Comparison of ENCODE assay signal across 8 cellular contexts in the genomic region with DNA sequence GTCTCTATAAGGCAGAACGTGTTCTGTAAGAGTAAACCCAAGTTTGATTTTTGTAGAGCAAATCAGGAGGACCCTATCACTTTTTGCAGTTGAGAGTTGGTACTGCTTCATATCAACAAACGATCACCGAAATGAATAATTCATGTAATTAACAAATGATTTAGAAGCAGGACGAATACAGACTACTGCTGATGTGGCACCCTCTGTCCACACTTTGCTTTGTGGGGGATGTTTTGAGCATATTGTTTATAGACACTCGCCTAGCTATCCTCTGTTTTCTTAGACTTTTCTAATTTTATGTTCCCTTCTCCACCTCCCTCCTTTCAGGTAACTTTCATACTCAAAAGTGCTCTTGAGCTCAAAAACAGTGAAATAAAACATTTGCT. TPM values are rescaled to one million over a fixed set of nuclear protein-coding genes. Genes with fewer than 3 reads are reported as not detected.
DNase-seq lines count a peak whose midpoint lies in the region; ATAC-seq, FAIRE-seq and TF ChIP-seq lines count a peak whose summit lies in the region.

No MANE protein-coding gene starts in this region.

- FAIRE-seq in GM19239 (lab: Jason Lieb, UNC) = peak; percentile 82

- ATAC-seq in HG03439 (IDR thresholded peaks at IDR 0.05; ENCODE audit: unreplicated experiment) (no peak), GM21619 (IDR thresholded peaks at IDR 0.05; ENCODE audit: unreplicated experiment) (no peak), GM21381 (IDR thresholded peaks at IDR 0.05; ENCODE audit: unreplicated experiment) (no peak)

- H3K9me3 ChIP-seq in SJCRH30 (replicated peaks) (no peaks in the 10 kb centered on the region), fibroblast of lung (ENCODE audit: control insufficient read depth, insufficient read depth, low read depth, low read length) (no peaks in the 10 kb centered on the region)

- peaks cover 56% of the 10 kb centered on the region for H3K79me2 ChIP-seq in fibroblast of lung (ENCODE audit: control insufficient read depth, insufficient read depth, low read length)

- peak overlapping the region; percentile 95 for H3K9ac ChIP-seq in fibroblast of lung (ENCODE audit: insufficient read depth, low read length)
- H3K9ac ChIP-seq in rectal smooth muscle tissue (ENCODE audit: low read length) = no peak overlapping the region

- H3K4me3 ChIP-seq in SJCRH30 (peak overlapping the region; percentile 86), fibroblast of lung (replicated peaks in 1 of 4; ENCODE audit: control extremely low read depth in 1 of 4, insufficient read depth in 1 of 4, low read depth in 3 of 4, low read length in 4 of 4) (peak overlapping the region; percentile 70 to 94 (median 88)), rectal smooth muscle tissue (ENCODE audit: low read length) (peak overlapping the region; percentile 94)

- DNase-seq in GM19239 (ENCODE audit: insufficient read length, low spot score) (no peak), SJCRH30 (peak in 1 of 2 experiments; percentile 2), fibroblast of lung (ENCODE audit: low read depth in 2 of 2) (peak in 1 of 2 donors; percentile 28)
- no peak for DNase-seq in stimulated activated CD4-positive, alpha-beta T cell treated with anti-CD3 and anti-CD28 coated beads, Interleukin-15, amount 100 ng/mL, for 24 hours

- H3K36me3 ChIP-seq in SJCRH30 = no peaks in the 10 kb centered on the region
- H3K36me3 ChIP-seq in fibroblast of lung (ENCODE audit: control insufficient read depth, insufficient read depth, low read length) = no peaks in the 10 kb centered on the region
- H3K36me3 ChIP-seq in rectal smooth muscle tissue (ENCODE audit: control insufficient read depth, insufficient read depth, low read length) = no peaks in the 10 kb centered on the region

- peak overlapping the region; percentile 79 for H3K4me2 ChIP-seq in fibroblast of lung (ENCODE audit: extremely low read depth, insufficient read depth, low read length)

- H3K27ac ChIP-seq in SJCRH30 = no peak overlapping the region
- peak overlapping the region; percentile 81 for H3K27ac ChIP-seq in fibroblast of lung (ENCODE audit: insufficient read depth, low read length)
- H3K27ac ChIP-seq in rectal smooth muscle tissue (ENCODE audit: low read depth, low read length) = no peak overlapping the region

- H3K27me3 ChIP-seq in SJCRH30 (peaks cover 6% of the 10 kb centered on the region; the same call in 1 of the 2 replicates), fibroblast of lung (ENCODE audit: control insufficient read depth, insufficient read depth, low read length) (no peaks in the 10 kb centered on the region), rectal smooth muscle tissue (ENCODE audit: control insufficient read depth, insufficient read depth, low read length) (no peaks in the 10 kb centered on the region)

- H2AFZ ChIP-seq in fibroblast of lung (ENCODE audit: low read length) = no peak overlapping the region

- no peak for TF ChIP-seq CTCF in fibroblast of lung (conservative IDR thresholded peaks at IDR 0.05 in 1 of 2, IDR thresholded peaks at IDR 0.05 in 1 of 2; ENCODE audit: low read depth in 1 of 2, low read length in 2 of 2)

- H4K20me1 ChIP-seq in fibroblast of lung (ENCODE audit: control insufficient read depth, extremely low read depth, insufficient read depth, low read length) = no peaks in the 10 kb centered on the region

- H3K4me1 ChIP-seq in SJCRH30 (no peaks in the 10 kb centered on the region), fibroblast of lung (ENCODE audit: control insufficient read depth, extremely low read depth, insufficient read depth, low read length) (no peaks in the 10 kb centered on the region), rectal smooth muscle tissue (ENCODE audit: control insufficient read depth, insufficient read depth, low read length) (peaks cover 3% of the 10 kb centered on the region)

RNA-seq across cellular contexts. Expression of gene CD2AP, which starts 1.6 kb away (rescaled TPM):
- 11.2 and 11.6 TPM in 2 replicates for total RNA-seq in SJCRH30 (2014; rRNA removed; shearing (Covaris generic))
- 13.6 and 15.7 TPM in 2 replicates for total RNA-seq in fibroblast of lung
- 12.3 and 17.2 TPM in 2 replicates for polyA plus RNA-seq in fibroblast of lung
- 9.1 and 12.9 TPM in 2 replicates for polyA plus RNA-seq in fibroblast of lung (2012)
- polyA minus RNA-seq in fibroblast of lung (ENCODE audit: low replicate concordance) = 0.20 and 0.52 TPM in 2 replicates
